In the genomic region with DNA sequence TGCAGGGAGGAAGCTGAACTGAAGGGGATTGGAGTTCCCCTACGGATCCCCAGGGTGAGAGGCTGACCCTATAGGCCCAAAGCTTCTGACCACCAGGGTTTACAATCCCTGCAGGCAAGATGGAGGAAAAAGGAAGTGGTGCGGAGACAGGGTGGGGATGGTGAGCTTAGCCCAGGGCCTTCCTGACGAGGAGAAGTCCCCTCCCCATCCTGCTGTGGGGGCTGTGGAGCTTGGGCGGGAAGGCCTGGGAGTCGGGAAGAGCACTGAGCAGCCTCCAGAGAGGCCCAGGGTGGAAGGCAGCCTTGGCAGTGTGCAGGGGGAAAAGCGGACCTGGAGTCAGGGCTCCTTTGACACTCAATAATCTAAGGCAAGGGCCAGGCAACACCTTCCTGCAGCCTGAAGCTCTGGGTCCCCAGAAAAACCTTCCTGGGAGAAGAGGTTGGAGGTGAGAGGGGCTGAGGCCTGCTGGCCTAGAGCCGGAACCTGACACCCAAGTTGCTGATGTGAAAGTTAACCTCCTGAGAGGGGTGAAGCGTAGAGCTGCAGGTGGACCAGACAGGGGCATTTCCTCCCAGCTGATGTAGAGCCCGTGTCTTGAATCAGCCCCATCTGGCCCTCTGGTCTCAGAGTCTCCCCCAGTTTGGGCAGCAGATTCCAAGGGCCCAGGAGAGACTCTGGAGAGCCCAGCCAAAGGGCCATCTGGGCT, we compare ENCODE assay signal across 8 cellular contexts. TPM values are rescaled to one million over a fixed set of nuclear protein-coding genes. Genes with fewer than 3 reads are reported as not detected.
DNase-seq lines count a peak whose midpoint lies in the region; ATAC-seq and TF ChIP-seq lines count a peak whose summit lies in the region.

No MANE protein-coding gene starts in this region.

- peaks cover 54% of the 10 kb centered on the region for H3K36me3 Mint-ChIP-seq in activated CD8-positive, alpha-beta memory T cell treated with anti-CD3 and anti-CD28 coated beads, Interleukin-2, amount 10 ng/mL, durations not matched to agents 7 days and 5 days
- peaks cover 7% of the 10 kb centered on the region for H3K36me3 Mint-ChIP-seq in central memory CD8-positive, alpha-beta T cell (ENCODE audit: insufficient read depth)
- H3K36me3 Mint-ChIP-seq in mesothelial cell of epicardium, result peaks cover 2% of the 10 kb centered on the region

- peak overlapping the region; percentile 96 for H3K27ac Mint-ChIP-seq in activated CD8-positive, alpha-beta memory T cell treated with anti-CD3 and anti-CD28 coated beads, Interleukin-2, amount 10 ng/mL, durations not matched to agents 7 days and 5 days
- H3K27ac Mint-ChIP-seq in central memory CD8-positive, alpha-beta T cell (ENCODE audit: low read depth), result peak overlapping the region; percentile 84
- peak overlapping the region; percentile 97 for H3K27ac Mint-ChIP-seq in mesothelial cell of epicardium

- peak overlapping the region; percentile 91 for H3K4me3 Mint-ChIP-seq in activated CD8-positive, alpha-beta memory T cell treated with anti-CD3 and anti-CD28 coated beads, Interleukin-2, amount 10 ng/mL, durations not matched to agents 7 days and 5 days
- H3K4me3 Mint-ChIP-seq in central memory CD8-positive, alpha-beta T cell, result peak overlapping the region; percentile 84
- H3K4me3 Mint-ChIP-seq in mesothelial cell of epicardium, result peak overlapping the region; percentile 51

- DNase-seq in activated CD8-positive, alpha-beta memory T cell treated with anti-CD3 and anti-CD28 coated beads, Interleukin-2, amount 10 ng/mL, durations not matched to agents 7 days and 5 days, result peak; percentile 68
- DNase-seq in activated CD8-positive, alpha-beta memory T cell treated with anti-CD3 and anti-CD28 coated beads, Interleukin-2, amount 50 U/mL, for 4 hours, result no peak
- DNase-seq in NOMO-1 (lab: John Stamatoyannopoulos, UW; ENCODE audit: unreplicated experiment in 2 of 2), result peak; percentile 68 to 73
- DNase-seq in central memory CD8-positive, alpha-beta T cell (ENCODE audit: low spot score in 2 of 2), result no peak
- no peak for DNase-seq in mesothelial cell of epicardium (ENCODE audit: low spot score in 2 of 2, unreplicated experiment in 2 of 2)
- no peak for DNase-seq in D341Med (ENCODE audit: low spot score)
- DNase-seq in kidney tubule cell (ENCODE audit: low spot score), result no peak

- no peak for TF ChIP-seq CTCF in mesothelial cell of epicardium (IDR thresholded peaks at IDR 0.05; ENCODE audit: unreplicated experiment)

- CTCF ChIA-PET in activated CD8-positive, alpha-beta memory T cell treated with anti-CD3 and anti-CD28 coated beads, Interleukin-2, amount 10 ng/mL, durations not matched to agents 7 days and 5 days (lab: Charles Lee), result interaction anchor here (0.9 to 27.3 kb wide), 14 partner anchors 9 to 98 kb away, joined by 3 to 775 read pairs (median 10); no protein-coding TSS in a partner anchor

- no peaks in the 10 kb centered on the region for H3K9me3 Mint-ChIP-seq in activated CD8-positive, alpha-beta memory T cell treated with anti-CD3 and anti-CD28 coated beads, Interleukin-2, amount 10 ng/mL, durations not matched to agents 7 days and 5 days (ENCODE audit: low read depth)
- no peaks in the 10 kb centered on the region for H3K9me3 Mint-ChIP-seq in central memory CD8-positive, alpha-beta T cell
- no peaks in the 10 kb centered on the region for H3K9me3 Mint-ChIP-seq in mesothelial cell of epicardium

- no peaks in the 10 kb centered on the region for H3K27me3 Mint-ChIP-seq in activated CD8-positive, alpha-beta memory T cell treated with anti-CD3 and anti-CD28 coated beads, Interleukin-2, amount 10 ng/mL, durations not matched to agents 7 days and 5 days
- no peaks in the 10 kb centered on the region for H3K27me3 Mint-ChIP-seq in central memory CD8-positive, alpha-beta T cell
- H3K27me3 Mint-ChIP-seq in mesothelial cell of epicardium (ENCODE audit: low read depth), result no peaks in the 10 kb centered on the region

- peaks cover 83% of the 10 kb centered on the region for H3K4me1 Mint-ChIP-seq in activated CD8-positive, alpha-beta memory T cell treated with anti-CD3 and anti-CD28 coated beads, Interleukin-2, amount 10 ng/mL, durations not matched to agents 7 days and 5 days
- H3K4me1 Mint-ChIP-seq in central memory CD8-positive, alpha-beta T cell, result peaks cover 89% of the 10 kb centered on the region
- H3K4me1 Mint-ChIP-seq in mesothelial cell of epicardium, result peaks cover 73% of the 10 kb centered on the region

- ATAC-seq in activated CD8-positive, alpha-beta memory T cell treated with anti-CD3 and anti-CD28 coated beads, Interleukin-2, amount 10 ng/mL, durations not matched to agents 7 days and 5 days, result no peak
- ATAC-seq in HG02588 (IDR thresholded peaks at IDR 0.05; ENCODE audit: unreplicated experiment), result peak; percentile 30
- no peak for ATAC-seq in central memory CD8-positive, alpha-beta T cell (replicated peaks; ENCODE audit: extremely low read depth, poor library complexity, severe bottlenecking)

RNA-seq across cellular contexts. Expression of a gene that starts 6.1 kb away (rescaled TPM):
- 100 to 1,000 TPM; 226 to 284 TPM for total RNA-seq in activated CD8-positive, alpha-beta memory T cell treated with anti-CD3 and anti-CD28 coated beads, Interleukin-2, amount 10 ng/mL, durations not matched to agents 7 days and 5 days
- 113 to 132 TPM (median 123 TPM) in 3 replicates for total RNA-seq in mesothelial cell of epicardium

RNA-seq across cellular contexts. Expression of a gene that starts 40.6 kb away (rescaled TPM):
- 10 to 100 TPM; 13.9 to 18.5 TPM for total RNA-seq in activated CD8-positive, alpha-beta memory T cell treated with anti-CD3 and anti-CD28 coated beads, Interleukin-2, amount 10 ng/mL, durations not matched to agents 7 days and 5 days
- total RNA-seq in mesothelial cell of epicardium, result 25.3 to 27.7 TPM (median 27.0 TPM) in 3 replicates

RNA-seq across cellular contexts. Expression of a gene that starts 55.0 kb away (rescaled TPM):
- total RNA-seq in activated CD8-positive, alpha-beta memory T cell treated with anti-CD3 and anti-CD28 coated beads, Interleukin-2, amount 10 ng/mL, durations not matched to agents 7 days and 5 days, result 1 to 10 TPM; 1.5 to 1.9 TPM
- total RNA-seq in mesothelial cell of epicardium, result 18.0 to 20.9 TPM (median 19.4 TPM) in 3 replicates

Comparison
In these comparisons a context has a peak if more than half of its experiments do, and no peak if none do; other contexts are left out.
1. DNase-seq: peak in activated CD8-positive, alpha-beta memory T cell treated with anti-CD3 and anti-CD28 coated beads, Interleukin-2, amount 10 ng/mL, durations not matched to agents 7 days and 5 days (single experiment) and NOMO-1 (2 of 2); none in activated CD8-positive, alpha-beta memory T cell treated with anti-CD3 and anti-CD28 coated beads, Interleukin-2, amount 50 U/mL, for 4 hours (single experiment), central memory CD8-positive, alpha-beta T cell (0 of 2), mesothelial cell of epicardium (0 of 2), D341Med (single experiment) and kidney tubule cell (single experiment).
2. Peak in every context shown above with its lines, with median percentiles within 50 percentile points of each other: H3K27ac Mint-ChIP-seq and H3K4me3 Mint-ChIP-seq.